32 cellular contexts compared by ENCODE assay signal in the genomic region with DNA sequence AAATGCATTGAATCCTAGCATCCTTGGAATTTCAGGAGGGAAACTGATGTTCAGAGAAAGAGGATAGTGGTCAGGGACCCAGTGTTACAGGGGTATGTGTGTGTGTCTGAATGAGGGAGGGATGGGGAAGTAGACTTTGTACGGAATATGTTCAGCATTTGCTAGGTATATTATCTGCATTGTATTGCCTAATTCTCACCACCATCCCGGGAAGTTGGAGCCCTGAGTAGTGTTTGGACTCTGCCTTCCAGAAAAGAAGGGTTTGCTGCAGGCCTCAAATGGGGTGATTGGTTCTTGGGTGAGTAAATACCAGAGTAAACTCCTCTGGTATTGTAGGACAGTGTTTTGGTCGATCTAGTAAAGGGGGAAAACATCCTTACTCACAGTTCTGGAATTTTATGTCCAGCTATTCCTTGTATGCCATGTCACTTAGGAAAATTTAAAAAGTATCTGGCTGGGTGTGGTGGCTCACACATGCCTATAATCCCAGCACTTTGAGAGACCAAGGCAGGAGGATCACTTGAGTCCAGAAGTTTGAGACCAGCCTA. TPM values are rescaled to one million over a fixed set of nuclear protein-coding genes. Genes with fewer than 3 reads are reported as not detected.
A peak's percentile ranks its signal among the peaks of the same experiment; 100 is the strongest.
DNase-seq lines count a peak whose midpoint lies in the region; ATAC-seq and TF ChIP-seq lines count a peak whose summit lies in the region.
"Had no signal": no experiment of that assay in that cellular context is flagged by ENCODE, and none has a peak within 500 bp of the region (broad histone marks: within the 10 kb centered on the region; RNA-seq: fewer than 3 reads in every experiment).

No MANE protein-coding gene starts in this region.

- ATAC-seq in WTC11 (no peak), GM21447 (IDR thresholded peaks at IDR 0.05; ENCODE audit: unreplicated experiment) (no peak)
- no peak for ATAC-seq in activated CD8-positive, alpha-beta memory T cell treated with anti-CD3 and anti-CD28 coated beads, Interleukin-2, amount 10 ng/mL, durations not matched to agents 7 days and 5 days
- ATAC-seq: activated T-cell treated with anti-CD3 and anti-CD28 coated beads, Interleukin-2, amount 50 U/mL, for 4 hours; foreskin keratinocyte; left colon had no signal

- no peaks in the 10 kb centered on the region for H3K9me3 ChIP-seq in GM23248 (ENCODE audit: low read depth)
- H3K9me3 ChIP-seq: BLaER1, right atrium auricular region, stomach, vagina had no signal

- WGBS in GM23248 (ENCODE audit: low coverage in 1 of 2, low lambda C conversion rate in 2 of 2, missing lambda C conversion rate in 2 of 2), 2 experiments: 51 to 62% methylated on average over 3 of the region's 3 CpGs

- peaks cover 27% of the 10 kb centered on the region for H3K4me1 ChIP-seq in GM23248 (ENCODE audit: insufficient read depth)
- H3K4me1 ChIP-seq: parathyroid adenoma had no signal

- peaks cover 31% of the 10 kb centered on the region for H3F3A ChIP-seq in GM23248 (ENCODE audit: insufficient read depth)

- no peaks in the 10 kb centered on the region for H3K36me3 ChIP-seq in GM23248 (ENCODE audit: low read depth)
- H3K36me3 ChIP-seq: right atrium auricular region, vagina had no signal

- no peaks in the 10 kb centered on the region for H3K9me2 ChIP-seq in GM23248 (ENCODE audit: insufficient read depth)

- CTCF ChIA-PET in WTC11 (lab: Charles Lee): no interaction called here
- CTCF ChIA-PET in activated CD8-positive, alpha-beta memory T cell treated with anti-CD3 and anti-CD28 coated beads, Interleukin-2, amount 10 ng/mL, durations not matched to agents 7 days and 5 days (lab: Charles Lee): interaction anchor here (1.2 kb wide), 1 partner anchor 9 kb away, joined by 4 read pairs; no protein-coding TSS in a partner anchor

- H3K27me3 Mint-ChIP-seq in WTC11 (ENCODE audit: low read depth): no peaks in the 10 kb centered on the region
- H3K27me3 Mint-ChIP-seq in activated CD8-positive, alpha-beta memory T cell treated with anti-CD3 and anti-CD28 coated beads, Interleukin-2, amount 10 ng/mL, durations not matched to agents 7 days and 5 days: no peaks in the 10 kb centered on the region
- H3K27me3 Mint-ChIP-seq: activated CD4-positive, alpha-beta T cell treated with anti-CD3 and anti-CD28 coated beads, Interleukin-2, amount 10 ng/mL, durations not matched to agents 24 days and 14 days; activated naive CD8-positive, alpha-beta T cell treated with anti-CD3 and anti-CD28 coated beads, Interleukin-2, amount 10 ng/mL, durations not matched to agents 7 days and 5 days had no signal

- H3K36me3 Mint-ChIP-seq in WTC11: peaks cover 48% of the 10 kb centered on the region
- H3K36me3 Mint-ChIP-seq in activated CD8-positive, alpha-beta memory T cell treated with anti-CD3 and anti-CD28 coated beads, Interleukin-2, amount 10 ng/mL, durations not matched to agents 7 days and 5 days: no peaks in the 10 kb centered on the region

- H3K4me2 ChIP-seq in GM23248 (ENCODE audit: unreplicated experiment): peak overlapping the region; percentile 38

- no peaks in the 10 kb centered on the region for H4K20me1 ChIP-seq in GM23248 (ENCODE audit: insufficient read depth)

- peak overlapping the region; percentile 23; the same call in 1 of the 2 replicates for H3K9ac ChIP-seq in GM23248
- H3K9ac ChIP-seq: BLaER1, parathyroid adenoma had no signal

- POLR2A ChIA-PET in WTC11 (lab: Charles Lee): no interaction called here

- DNase-seq in AG08396 (ENCODE audit: low spot score): peak; percentile 58
- DNase-seq in GM23248: peak; percentile 46
- no peak for DNase-seq in WTC11 (ENCODE audit: low spot score)
- peak; percentile 25 for DNase-seq in iris pigment epithelial cell (ENCODE audit: low read depth)
- DNase-seq in activated CD4-positive, CD25-positive, alpha-beta regulatory T cell (lab: John Stamatoyannopoulos, UW): no peak
- no peak for DNase-seq in glomerular visceral epithelial cell (ENCODE audit: extremely low spot score)
- DNase-seq in activated CD8-positive, alpha-beta memory T cell treated with anti-CD3 and anti-CD28 coated beads, Interleukin-2, amount 10 ng/mL, durations not matched to agents 7 days and 5 days: no peak
- DNase-seq: activated CD4-positive, alpha-beta T cell treated with anti-CD3 and anti-CD28 coated beads, Interleukin-2, amount 10 ng/mL, durations not matched to agents 24 days and 14 days; activated gamma-delta T cell; activated naive CD8-positive, alpha-beta T cell treated with anti-CD3 and anti-CD28 coated beads, Interleukin-2, amount 10 ng/mL, durations not matched to agents 7 days and 5 days; activated T-cell treated with anti-CD3 and anti-CD28 coated beads, Interleukin-2, amount 50 U/mL, for 4 hours; caudate nucleus; effector memory CD4-positive, alpha-beta T cell; erythroblast; foreskin keratinocyte; H9; hypothalamus; Karpas-422; left colon; NCI-H146; NCI-H774; SIG-M5; stimulated activated CD4-positive, alpha-beta T cell treated with anti-CD3 and anti-CD28 coated beads, Interleukin-2, amount 100 ng/mL, for 48 hours; stomach; T-helper 9 cell; WERI-Rb-1 had no signal

- no peaks in the 10 kb centered on the region for H3K27me3 ChIP-seq in GM23248 (replicated peaks; ENCODE audit: insufficient read depth)
- H3K27me3 ChIP-seq: BLaER1, foreskin keratinocyte, right atrium auricular region, stomach, vagina had no signal

- peaks cover 48% of the 10 kb centered on the region for H3K4me1 Mint-ChIP-seq in WTC11
- peaks cover 12% of the 10 kb centered on the region for H3K4me1 Mint-ChIP-seq in activated CD8-positive, alpha-beta memory T cell treated with anti-CD3 and anti-CD28 coated beads, Interleukin-2, amount 10 ng/mL, durations not matched to agents 7 days and 5 days

- H3K4me3 ChIP-seq in GM23248: no peak overlapping the region
- H3K4me3 ChIP-seq: BLaER1, coronary artery, right atrium auricular region, stomach, vagina had no signal

- peaks cover 54% of the 10 kb centered on the region for H3K79me2 ChIP-seq in GM23248 (ENCODE audit: insufficient read depth)
- H3K79me2 ChIP-seq: parathyroid adenoma had no signal

- H3K9me3 Mint-ChIP-seq in WTC11: no peaks in the 10 kb centered on the region
- H3K9me3 Mint-ChIP-seq in activated CD8-positive, alpha-beta memory T cell treated with anti-CD3 and anti-CD28 coated beads, Interleukin-2, amount 10 ng/mL, durations not matched to agents 7 days and 5 days (ENCODE audit: low read depth): no peaks in the 10 kb centered on the region
- H3K9me3 Mint-ChIP-seq: activated CD4-positive, alpha-beta T cell treated with anti-CD3 and anti-CD28 coated beads, Interleukin-2, amount 10 ng/mL, durations not matched to agents 24 days and 14 days; activated naive CD8-positive, alpha-beta T cell treated with anti-CD3 and anti-CD28 coated beads, Interleukin-2, amount 10 ng/mL, durations not matched to agents 7 days and 5 days; activated T-cell treated with anti-CD3 and anti-CD28 coated beads, Interleukin-2, amount 50 U/mL, for 4 hours; H9 had no signal

- in situ Hi-C loops in GM23248 (cut with MboI): no loop called here

- 0 out of 2 replicates have a peak overlapping the region, but pooled peaks have one; percentile 75 for H3K27ac Mint-ChIP-seq in WTC11
- no peak overlapping the region for H3K27ac Mint-ChIP-seq in activated CD8-positive, alpha-beta memory T cell treated with anti-CD3 and anti-CD28 coated beads, Interleukin-2, amount 10 ng/mL, durations not matched to agents 7 days and 5 days
- H3K27ac Mint-ChIP-seq: activated CD4-positive, alpha-beta T cell treated with anti-CD3 and anti-CD28 coated beads, Interleukin-2, amount 10 ng/mL, durations not matched to agents 24 days and 14 days; activated naive CD8-positive, alpha-beta T cell treated with anti-CD3 and anti-CD28 coated beads, Interleukin-2, amount 10 ng/mL, durations not matched to agents 7 days and 5 days had no signal

- peak overlapping the region; percentile 29; the same call in 1 of the 2 replicates for H3K27ac ChIP-seq in GM23248
- H3K27ac ChIP-seq: BLaER1, coronary artery, foreskin keratinocyte, parathyroid adenoma, right atrium auricular region, stomach, vagina, WERI-Rb-1 had no signal

- TF ChIP-seq CTCF in WTC11 (IDR thresholded peaks at IDR 0.05): no peak

- no peak overlapping the region for H2AFZ ChIP-seq in GM23248
- H2AFZ ChIP-seq: parathyroid adenoma had no signal

- H3K4me3 Mint-ChIP-seq in WTC11: no peak overlapping the region
- no peak overlapping the region for H3K4me3 Mint-ChIP-seq in activated CD8-positive, alpha-beta memory T cell treated with anti-CD3 and anti-CD28 coated beads, Interleukin-2, amount 10 ng/mL, durations not matched to agents 7 days and 5 days
- H3K4me3 Mint-ChIP-seq: activated CD4-positive, alpha-beta T cell treated with anti-CD3 and anti-CD28 coated beads, Interleukin-2, amount 10 ng/mL, durations not matched to agents 24 days and 14 days; activated naive CD8-positive, alpha-beta T cell treated with anti-CD3 and anti-CD28 coated beads, Interleukin-2, amount 10 ng/mL, durations not matched to agents 7 days and 5 days; activated T-cell treated with anti-CD3 and anti-CD28 coated beads, Interleukin-2, amount 50 U/mL, for 4 hours; H9 had no signal

TF ChIP-seq in WTC11, 78 proteins besides CTCF, POLR2A, EP300 and RAD21 (continues in another document):
- TF ChIP-seq ZNF138 (CRISPR knock-in tag; conservative IDR thresholded peaks at IDR 0.05) (no peak), OVOL2 (CRISPR knock-in tag; IDR thresholded peaks at IDR 0.05; ENCODE audit: borderline replicate concordance) (no peak)
- TF ChIP-seq, protein P1, sequence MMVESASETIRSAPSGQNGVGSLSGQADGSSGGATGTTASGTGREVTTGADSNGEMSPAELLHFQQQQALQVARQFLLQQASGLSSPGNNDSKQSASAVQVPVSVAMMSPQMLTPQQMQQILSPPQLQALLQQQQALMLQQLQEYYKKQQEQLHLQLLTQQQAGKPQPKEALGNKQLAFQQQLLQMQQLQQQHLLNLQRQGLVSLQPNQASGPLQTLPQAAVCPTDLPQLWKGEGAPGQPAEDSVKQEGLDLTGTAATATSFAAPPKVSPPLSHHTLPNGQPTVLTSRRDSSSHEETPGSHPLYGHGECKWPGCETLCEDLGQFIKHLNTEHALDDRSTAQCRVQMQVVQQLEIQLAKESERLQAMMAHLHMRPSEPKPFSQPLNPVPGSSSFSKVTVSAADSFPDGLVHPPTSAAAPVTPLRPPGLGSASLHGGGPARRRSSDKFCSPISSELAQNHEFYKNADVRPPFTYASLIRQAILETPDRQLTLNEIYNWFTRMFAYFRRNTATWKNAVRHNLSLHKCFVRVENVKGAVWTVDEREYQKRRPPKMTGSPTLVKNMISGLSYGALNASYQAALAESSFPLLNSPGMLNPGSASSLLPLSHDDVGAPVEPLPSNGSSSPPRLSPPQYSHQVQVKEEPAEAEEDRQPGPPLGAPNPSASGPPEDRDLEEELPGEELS (CRISPR knock-in tag; IDR thresholded peaks at IDR 0.05): no peak

RNA-seq across cellular contexts. Expression of a gene that starts 7.1 kb away (rescaled TPM):
- total RNA-seq in GM23248 (2014; rRNA removed; shearing (Covaris generic)): 21.0 and 34.9 TPM in 2 replicates
- polyA plus RNA-seq in GM23248 (2016; fragmentation: Nextera tagmentation; extraction: Ambion mirVana): 6.7 and 8.2 TPM in 2 replicates
- total RNA-seq in WTC11 (2021): 81.5 to 89.0 TPM (median 88.3 TPM) in 3 replicates
- 10 to 100 TPM; 19.5 to 20.7 TPM for total RNA-seq in activated CD8-positive, alpha-beta memory T cell treated with anti-CD3 and anti-CD28 coated beads, Interleukin-2, amount 10 ng/mL, durations not matched to agents 7 days and 5 days

Comparison
In these comparisons a context has a peak if more than half of its experiments do, and no peak if none do; other contexts are left out.
1. DNase-seq: peak in AG08396 (single experiment), GM23248 (single experiment) and iris pigment epithelial cell (single experiment); none in WTC11 (single experiment), activated CD4-positive, CD25-positive, alpha-beta regulatory T cell (0 of 4), glomerular visceral epithelial cell (single experiment) and activated CD8-positive, alpha-beta memory T cell treated with anti-CD3 and anti-CD28 coated beads, Interleukin-2, amount 10 ng/mL, durations not matched to agents 7 days and 5 days (single experiment).